In genomic region chr5:41413067-41413466, GRCh38 we compare ENCODE assay signal across 1 cellular context.
TF ChIP-seq lines count a peak whose summit lies in the region.

No MANE protein-coding gene starts in this region.

TF ChIP-seq in SK-N-SH treated with all-trans-retinoic acid at 6 μM for 48 hours, 23 proteins besides CTCF, POLR2A, EP300 and RAD21 (continued from another document):
- TF ChIP-seq CSRNP3 (CRISPR knock-in tag; IDR thresholded peaks at IDR 0.05) (no peak), ARNTL (CRISPR knock-in tag; IDR thresholded peaks at IDR 0.05; ENCODE audit: borderline replicate concordance, low read depth) (no peak), ZFP3 (CRISPR knock-in tag; IDR thresholded peaks at IDR 0.05) (no peak)
